ENCODE assay signal across 8 cellular contexts in genomic region chr15:82809308-82810060, GRCh38. TPM values are rescaled to one million over a fixed set of nuclear protein-coding genes. Genes with fewer than 3 reads are reported as not detected.
DNase-seq lines count a peak whose midpoint lies in the region; ATAC-seq lines count a peak whose summit lies in the region.

Gene WHAMM (plus strand): TSS chr15:82809628. CDS start chr15:82809727, 99 bp downstream.

- no peaks in the 10 kb centered on the region for H3K9me3 Mint-ChIP-seq in activated CD4-positive, alpha-beta T cell treated with anti-CD3 and anti-CD28 coated beads, Interleukin-2, amount 10 ng/mL, durations not matched to agents 7 days and 5 days

- peak within 1 kb of the TSS; percentile 89 for H3K4me3 Mint-ChIP-seq in activated CD4-positive, alpha-beta T cell treated with anti-CD3 and anti-CD28 coated beads, Interleukin-2, amount 10 ng/mL, durations not matched to agents 7 days and 5 days

- peaks cover 31% of the 10 kb centered on the region for H3K4me1 Mint-ChIP-seq in activated CD4-positive, alpha-beta T cell treated with anti-CD3 and anti-CD28 coated beads, Interleukin-2, amount 10 ng/mL, durations not matched to agents 7 days and 5 days

- POLR2A ChIA-PET in activated CD4-positive, alpha-beta T cell treated with anti-CD3 and anti-CD28 coated beads, Interleukin-2, amount 10 ng/mL, durations not matched to agents 7 days and 5 days (lab: Charles Lee), result interaction anchor here (0.6 to 0.7 kb wide), 2 partner anchors 11 to 66 kb away, joined by 3 to 7 read pairs; no protein-coding TSS in a partner anchor

- peaks cover 27% of the 10 kb centered on the region for H3K36me3 Mint-ChIP-seq in activated CD4-positive, alpha-beta T cell treated with anti-CD3 and anti-CD28 coated beads, Interleukin-2, amount 10 ng/mL, durations not matched to agents 7 days and 5 days (ENCODE audit: low read depth)

- DNase-seq in C1 segment of cervical spinal cord (lab: John Stamatoyannopoulos, UW), result peak; percentile 83 to 99 (median 97)
- DNase-seq in NCI-H526 treated with DMSO at 0.1 percent for 48 hours (lab: John Stamatoyannopoulos, UW), result peak; percentile 95
- peak; percentile 97 for DNase-seq in activated CD4-positive, alpha-beta T cell treated with anti-CD3 and anti-CD28 coated beads, Interleukin-2, amount 10 ng/mL, durations not matched to agents 7 days and 5 days
- DNase-seq in dedifferentiated amniotic fluid mesenchymal stem cell (ENCODE audit: extremely low spot score), result peak; percentile 99
- peak; percentile 100 for DNase-seq in left lobe of liver (ENCODE audit: low spot score)
- peak; percentile 92 for DNase-seq in stimulated activated CD4-positive, alpha-beta T cell treated with anti-CD3 and anti-CD28 coated beads, Interleukin-2, amount 100 ng/mL, for 4 hours (ENCODE audit: low read depth)

- CTCF ChIA-PET in activated CD4-positive, alpha-beta T cell treated with anti-CD3 and anti-CD28 coated beads, Interleukin-2, amount 10 ng/mL, durations not matched to agents 7 days and 5 days (lab: Charles Lee), result interaction anchor here (0.5 to 2.4 kb wide), 5 partner anchors 9 to 101 kb away, joined by 3 to 7 read pairs (median 4); no protein-coding TSS in a partner anchor

- ATAC-seq in GM19328 (IDR thresholded peaks at IDR 0.05; ENCODE audit: unreplicated experiment) (peak; percentile 79), HG03520 (IDR thresholded peaks at IDR 0.05; ENCODE audit: unreplicated experiment) (peak; percentile 81), left lobe of liver (peak; percentile 95)

- peaks cover 19% of the 10 kb centered on the region for H3K27me3 Mint-ChIP-seq in activated CD4-positive, alpha-beta T cell treated with anti-CD3 and anti-CD28 coated beads, Interleukin-2, amount 10 ng/mL, durations not matched to agents 7 days and 5 days

- peak within 1 kb of the TSS; percentile 95 for H3K27ac Mint-ChIP-seq in activated CD4-positive, alpha-beta T cell treated with anti-CD3 and anti-CD28 coated beads, Interleukin-2, amount 10 ng/mL, durations not matched to agents 7 days and 5 days

RNA-seq across cellular contexts. Expression of gene WHAMM, which starts in this region (rescaled TPM):
- total RNA-seq in activated CD4-positive, alpha-beta T cell treated with anti-CD3 and anti-CD28 coated beads, Interleukin-2, amount 10 ng/mL, durations not matched to agents 7 days and 5 days, result 10 to 100 TPM; 13.8 to 14.5 TPM
- 5.0 TPM for total RNA-seq in left lobe of liver

Comparison
In these comparisons a context has a peak if more than half of its experiments do, and no peak if none do; other contexts are left out.
1. Peak in every context shown above with its lines: DNase-seq and ATAC-seq.